Comparison of ENCODE assay signal across 1 cellular context in the genomic region with DNA sequence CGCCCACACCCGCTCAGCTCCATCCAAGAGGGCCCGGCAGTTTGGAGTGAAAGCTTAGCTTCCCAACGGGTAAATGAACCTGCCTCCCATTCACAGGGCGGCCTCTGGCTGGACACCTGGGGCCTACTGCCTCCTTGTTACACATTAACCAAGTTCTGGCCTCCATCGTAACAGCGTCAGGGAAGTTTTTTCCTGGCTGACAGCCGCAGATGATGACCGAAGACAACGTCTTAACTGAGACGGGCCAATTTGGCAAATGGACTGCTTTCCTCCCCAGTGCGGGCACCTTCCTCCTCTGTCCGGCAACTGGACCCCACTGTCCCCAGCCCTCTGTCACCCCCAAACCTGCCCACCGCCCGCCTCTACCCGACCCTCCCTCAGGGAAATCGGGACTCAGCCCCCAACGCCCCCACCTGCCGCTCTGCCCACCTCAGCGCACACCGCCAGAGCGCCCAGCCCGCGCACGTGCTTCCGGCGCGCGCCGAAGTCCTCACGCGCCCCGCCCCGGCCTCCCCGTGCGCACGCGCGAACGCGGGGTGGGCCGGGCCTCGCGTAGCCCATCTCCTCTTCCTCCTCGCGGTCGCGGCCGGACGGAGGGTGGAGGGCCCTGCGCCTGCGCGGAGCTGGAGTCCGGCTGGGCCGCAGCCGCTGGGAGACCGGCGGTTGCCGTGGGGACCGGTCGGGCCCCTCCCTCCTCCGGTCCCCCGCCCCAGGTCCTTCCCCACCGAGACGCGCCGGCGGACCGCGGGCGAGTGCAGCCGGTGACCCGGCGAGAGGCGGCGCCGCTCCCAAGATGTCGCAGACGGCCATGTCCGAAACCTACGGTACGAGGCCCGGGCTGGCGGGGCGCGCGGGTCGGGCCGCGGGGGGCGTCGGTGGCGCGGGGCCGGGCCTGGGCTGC.
TF ChIP-seq lines count a peak whose summit lies in the region.

A gene with protein sequence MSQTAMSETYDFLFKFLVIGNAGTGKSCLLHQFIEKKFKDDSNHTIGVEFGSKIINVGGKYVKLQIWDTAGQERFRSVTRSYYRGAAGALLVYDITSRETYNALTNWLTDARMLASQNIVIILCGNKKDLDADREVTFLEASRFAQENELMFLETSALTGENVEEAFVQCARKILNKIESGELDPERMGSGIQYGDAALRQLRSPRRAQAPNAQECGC (plus strand): TSS at position 565 of the 901 bp plus-strand sequence. CDS start 229 bp downstream, at position 794.

TF ChIP-seq in SK-N-SH treated with all-trans-retinoic acid at 6 μM for 48 hours, 23 proteins besides CTCF, POLR2A, EP300 and RAD21 (continued from another document):
- TF ChIP-seq ZNF8 (CRISPR knock-in tag; IDR thresholded peaks at IDR 0.05), result no peak
- TF ChIP-seq BACH2 (CRISPR knock-in tag; IDR thresholded peaks at IDR 0.05; ENCODE audit: borderline replicate concordance), result no peak
- no peak for TF ChIP-seq SNAI2 (CRISPR knock-in tag; IDR thresholded peaks at IDR 0.05)
- no peak for TF ChIP-seq ZC3H10 (CRISPR knock-in tag; IDR thresholded peaks at IDR 0.05)
- TF ChIP-seq ISL1 (CRISPR knock-in tag; IDR thresholded peaks at IDR 0.05), result no peak
- no peak for TF ChIP-seq TCF4 (CRISPR knock-in tag; IDR thresholded peaks at IDR 0.05; ENCODE audit: borderline replicate concordance)
- TF ChIP-seq ZNF565 (CRISPR knock-in tag; conservative IDR thresholded peaks at IDR 0.05; ENCODE audit: low read depth), result no peak
